ENCODE assay signal across 1 cellular context in genomic region chr1:2481885-2482284, GRCh38.
TF ChIP-seq lines count a peak whose summit lies in the region.

No MANE protein-coding gene starts in this region.

TF ChIP-seq in K562, 482 proteins besides CTCF, POLR2A, EP300 and RAD21:
- TF ChIP-seq TSC22D4 (tag; IDR thresholded peaks at IDR 0.05) (no peak), ZNF184 (CRISPR knock-in tag; IDR thresholded peaks at IDR 0.05) (no peak), ZNF280A (IDR thresholded peaks at IDR 0.05; ENCODE audit: low read depth, partially characterized antibody) (no peak), TARDBP (IDR thresholded peaks at IDR 0.05) (no peak), BCOR (IDR thresholded peaks at IDR 0.05) (no peak), SRSF7 (optimal IDR thresholded peaks at IDR 0.05; ENCODE audit: low read depth, low read length) (no peak), EWSR1 (IDR thresholded peaks at IDR 0.05; ENCODE audit: borderline replicate concordance, low read depth, partially characterized antibody) (no peak), POLR3G (IDR thresholded peaks at IDR 0.05; ENCODE audit: extremely low read depth, insufficient read length, insufficient replicate concordance) (no peak), CCNT2 (IDR thresholded peaks at IDR 0.05; ENCODE audit: borderline replicate concordance, extremely low read depth, insufficient read length, low read depth, low read length) (no peak), ZNF140 (CRISPR knock-in tag; IDR thresholded peaks at IDR 0.05) (no peak), HDAC6 (IDR thresholded peaks at IDR 0.05; ENCODE audit: low read depth, low read length) (no peak), ZNF778 (CRISPR knock-in tag; IDR thresholded peaks at IDR 0.05) (no peak), SMAD1 (IDR thresholded peaks at IDR 0.05; ENCODE audit: low read depth, low read length, partially characterized antibody) (no peak)
- TF ChIP-seq, protein P1, sequence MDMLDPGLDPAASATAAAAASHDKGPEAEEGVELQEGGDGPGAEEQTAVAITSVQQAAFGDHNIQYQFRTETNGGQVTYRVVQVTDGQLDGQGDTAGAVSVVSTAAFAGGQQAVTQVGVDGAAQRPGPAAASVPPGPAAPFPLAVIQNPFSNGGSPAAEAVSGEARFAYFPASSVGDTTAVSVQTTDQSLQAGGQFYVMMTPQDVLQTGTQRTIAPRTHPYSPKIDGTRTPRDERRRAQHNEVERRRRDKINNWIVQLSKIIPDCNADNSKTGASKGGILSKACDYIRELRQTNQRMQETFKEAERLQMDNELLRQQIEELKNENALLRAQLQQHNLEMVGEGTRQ (CRISPR knock-in tag; IDR thresholded peaks at IDR 0.05): 0 out of 2 replicates have a peak, but pooled peaks have one; percentile 7
- TF ChIP-seq, protein P2, sequence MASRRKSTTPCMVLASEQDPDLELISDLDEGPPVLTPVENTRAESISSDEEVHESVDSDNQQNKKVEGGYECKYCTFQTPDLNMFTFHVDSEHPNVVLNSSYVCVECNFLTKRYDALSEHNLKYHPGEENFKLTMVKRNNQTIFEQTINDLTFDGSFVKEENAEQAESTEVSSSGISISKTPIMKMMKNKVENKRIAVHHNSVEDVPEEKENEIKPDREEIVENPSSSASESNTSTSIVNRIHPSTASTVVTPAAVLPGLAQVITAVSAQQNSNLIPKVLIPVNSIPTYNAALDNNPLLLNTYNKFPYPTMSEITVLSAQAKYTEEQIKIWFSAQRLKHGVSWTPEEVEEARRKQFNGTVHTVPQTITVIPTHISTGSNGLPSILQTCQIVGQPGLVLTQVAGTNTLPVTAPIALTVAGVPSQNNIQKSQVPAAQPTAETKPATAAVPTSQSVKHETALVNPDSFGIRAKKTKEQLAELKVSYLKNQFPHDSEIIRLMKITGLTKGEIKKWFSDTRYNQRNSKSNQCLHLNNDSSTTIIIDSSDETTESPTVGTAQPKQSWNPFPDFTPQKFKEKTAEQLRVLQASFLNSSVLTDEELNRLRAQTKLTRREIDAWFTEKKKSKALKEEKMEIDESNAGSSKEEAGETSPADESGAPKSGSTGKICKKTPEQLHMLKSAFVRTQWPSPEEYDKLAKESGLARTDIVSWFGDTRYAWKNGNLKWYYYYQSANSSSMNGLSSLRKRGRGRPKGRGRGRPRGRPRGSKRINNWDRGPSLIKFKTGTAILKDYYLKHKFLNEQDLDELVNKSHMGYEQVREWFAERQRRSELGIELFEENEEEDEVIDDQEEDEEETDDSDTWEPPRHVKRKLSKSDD (conservative IDR thresholded peaks at IDR 0.05; ENCODE audit: low read length): no peak
- TF ChIP-seq, protein P3, sequence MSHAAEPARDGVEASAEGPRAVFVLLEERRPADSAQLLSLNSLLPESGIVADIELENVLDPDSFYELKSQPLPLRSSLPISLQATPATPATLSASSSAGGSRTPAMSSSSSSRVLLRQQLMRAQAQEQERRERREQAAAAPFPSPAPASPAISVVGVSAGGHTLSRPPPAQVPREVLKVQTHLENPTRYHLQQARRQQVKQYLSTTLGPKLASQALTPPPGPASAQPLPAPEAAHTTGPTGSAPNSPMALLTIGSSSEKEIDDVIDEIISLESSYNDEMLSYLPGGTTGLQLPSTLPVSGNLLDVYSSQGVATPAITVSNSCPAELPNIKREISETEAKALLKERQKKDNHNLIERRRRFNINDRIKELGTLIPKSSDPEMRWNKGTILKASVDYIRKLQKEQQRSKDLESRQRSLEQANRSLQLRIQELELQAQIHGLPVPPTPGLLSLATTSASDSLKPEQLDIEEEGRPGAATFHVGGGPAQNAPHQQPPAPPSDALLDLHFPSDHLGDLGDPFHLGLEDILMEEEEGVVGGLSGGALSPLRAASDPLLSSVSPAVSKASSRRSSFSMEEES (CRISPR knock-in tag; IDR thresholded peaks at IDR 0.05): 0 out of 2 replicates have a peak, but pooled peaks have one; percentile 1
- TF ChIP-seq, protein P4, sequence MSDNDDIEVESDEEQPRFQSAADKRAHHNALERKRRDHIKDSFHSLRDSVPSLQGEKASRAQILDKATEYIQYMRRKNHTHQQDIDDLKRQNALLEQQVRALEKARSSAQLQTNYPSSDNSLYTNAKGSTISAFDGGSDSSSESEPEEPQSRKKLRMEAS (CRISPR knock-in tag; IDR thresholded peaks at IDR 0.05): no peak
